10 cellular contexts compared by ENCODE assay signal in genomic region chr2:105804266-105804665, GRCh38. TPM values are rescaled to one million over a fixed set of nuclear protein-coding genes. Genes with fewer than 3 reads are reported as not detected.
DNase-seq lines count a peak whose midpoint lies in the region; ATAC-seq and TF ChIP-seq lines count a peak whose summit lies in the region.
"Had no signal": no experiment of that assay in that cellular context is flagged by ENCODE, and none has a peak within 500 bp of the region (broad histone marks: within the 10 kb centered on the region; RNA-seq: fewer than 3 reads in every experiment).

No MANE protein-coding gene starts in this region.

- WGBS in lower leg skin, 2 donors = 62 to 67% methylated on average over 3 of the region's 3 CpGs

- peaks cover 33 to 73% (median 59%) of the 10 kb centered on the region in 10 experiments for H3K4me1 ChIP-seq in BLaER1 treated with 17β-estradiol and CSF1 and Interleukin-3, amounts not matched to agents 10 nM and 100 nM
- H3K4me1 ChIP-seq in left ventricle myocardium inferior = peaks cover 68% of the 10 kb centered on the region

- peak overlapping the region in 9 of 11 experiments; percentile 10 to 100 (median 98); a peak in 14 of 22 replicates for H3K27ac ChIP-seq in BLaER1 treated with 17β-estradiol and CSF1 and Interleukin-3, amounts not matched to agents 10 nM and 100 nM
- H3K27ac ChIP-seq in HL-60 (replicated peaks) (0 out of 2 replicates have a peak overlapping the region, but pooled peaks have one; percentile 13), left ventricle myocardium inferior (replicated peaks) (no peak overlapping the region)
- H3K27ac ChIP-seq: cardiac muscle cell, thoracic aorta had no signal

- no peaks in the 10 kb centered on the region for H3K27me3 ChIP-seq in BLaER1 treated with 17β-estradiol and CSF1 and Interleukin-3, amounts not matched to agents 10 nM and 100 nM
- H3K27me3 ChIP-seq in HL-60 (ENCODE audit: insufficient read depth, poor library complexity, severe bottlenecking) = no peaks in the 10 kb centered on the region
- no peaks in the 10 kb centered on the region for H3K27me3 ChIP-seq in left ventricle myocardium inferior (ENCODE audit: low read depth)
- H3K27me3 ChIP-seq: cardiac muscle cell had no signal

- peak overlapping the region in 8 of 11 experiments; percentile 11 to 99 (median 92); a peak in 12 of 22 replicates for H3K4me2 ChIP-seq in BLaER1 treated with 17β-estradiol and CSF1 and Interleukin-3, amounts not matched to agents 10 nM and 100 nM

- no peak for TF ChIP-seq POLR2A in lower leg skin (IDR thresholded peaks at IDR 0.05)

- TF ChIP-seq CTCF in HL-60 (IDR thresholded peaks at IDR 0.05; ENCODE audit: insufficient read depth, low read length) (no peak), choroid plexus epithelial cell (conservative IDR thresholded peaks at IDR 0.05; ENCODE audit: low read depth, low read length) (no peak), lower leg skin (IDR thresholded peaks at IDR 0.05) (no peak), left ventricle myocardium inferior (IDR thresholded peaks at IDR 0.05; ENCODE audit: borderline replicate concordance) (no peak)

- H3K9me3 ChIP-seq in BLaER1 treated with 17β-estradiol and CSF1 and Interleukin-3, amounts not matched to agents 10 nM and 100 nM (replicated peaks in 1 of 11) = peaks cover 0 to 55% (median 28%) of the 10 kb centered on the region in 11 experiments; a peak in 13 of 22 replicates
- no peaks in the 10 kb centered on the region for H3K9me3 ChIP-seq in left ventricle myocardium inferior (replicated peaks)
- H3K9me3 ChIP-seq: thoracic aorta had no signal

- H3K36me3 ChIP-seq in BLaER1 treated with 17β-estradiol and CSF1 and Interleukin-3, amounts not matched to agents 10 nM and 100 nM = peaks cover 0 to 93% (median 71%) of the 10 kb centered on the region in 11 experiments; a peak in 20 of 22 replicates
- no peaks in the 10 kb centered on the region for H3K36me3 ChIP-seq in left ventricle myocardium inferior
- H3K36me3 ChIP-seq: cardiac muscle cell, thoracic aorta had no signal

- H3K4me3 ChIP-seq in BLaER1 treated with 17β-estradiol and CSF1 and Interleukin-3, amounts not matched to agents 10 nM and 100 nM = no peak overlapping the region
- H3K4me3 ChIP-seq in HL-60 (replicated peaks; ENCODE audit: insufficient read depth, low read length) (no peak overlapping the region), choroid plexus epithelial cell (ENCODE audit: low read depth, low read length) (no peak overlapping the region), lower leg skin (ENCODE audit: low read depth, poor library complexity, severe bottlenecking) (no peak overlapping the region), left ventricle myocardium inferior (no peak overlapping the region)
- H3K4me3 ChIP-seq: cardiac muscle cell, thoracic aorta had no signal

- peaks cover 3 to 39% (median 12%) of the 10 kb centered on the region in 11 experiments; a peak in 15 of 22 replicates for H4K20me1 ChIP-seq in BLaER1 treated with 17β-estradiol and CSF1 and Interleukin-3, amounts not matched to agents 10 nM and 100 nM

- DNase-seq in HL-60 (ENCODE audit: low read depth in 1 of 2, low spot score in 1 of 2) = no peak
- peak; percentile 86 for DNase-seq in NCI-H774 (lab: John Stamatoyannopoulos, UW)
- peak; percentile 69 for DNase-seq in choroid plexus epithelial cell (ENCODE audit: low read depth)
- no peak for DNase-seq in lower leg skin (ENCODE audit: low spot score in 2 of 2)
- no peak for DNase-seq in left ventricle myocardium inferior
- DNase-seq in midbrain (lab: John Stamatoyannopoulos, UW) = no peak

- ATAC-seq in HG02763 (IDR thresholded peaks at IDR 0.05; ENCODE audit: unreplicated experiment) = no peak

- intact Hi-C loops in lower leg skin (cut with DNase I; ENCODE audit: low total_unique reads) = no loop called here
- intact Hi-C loops in left ventricle myocardium inferior (cut with micrococcal nuclease) = no loop called here

- H3K9ac ChIP-seq in BLaER1 treated with 17β-estradiol and CSF1 and Interleukin-3, amounts not matched to agents 10 nM and 100 nM = no peak overlapping the region

RNA-seq across cellular contexts. Expression of gene NCK2, which starts 59.6 kb away (rescaled TPM):
- total RNA-seq in lower leg skin = 10 to 100 TPM; 56.1 to 69.6 (median 58.7) TPM
- 24.7 TPM for total RNA-seq in left ventricle myocardium inferior

Comparison
In these comparisons a context has a peak if more than half of its experiments do, and no peak if none do; other contexts are left out.
1. DNase-seq: peak in NCI-H774 (single experiment) and choroid plexus epithelial cell (single experiment); none in HL-60 (0 of 2), lower leg skin (0 of 2), left ventricle myocardium inferior (single experiment) and midbrain (single experiment).